In genomic region chr1:78511334-78511733, GRCh38 we compare ENCODE assay signal across 3 cellular contexts.
TF ChIP-seq lines count a peak whose summit lies in the region.

No MANE protein-coding gene starts in this region.

TF ChIP-seq in A549, 52 proteins besides CTCF, POLR2A, EP300 and RAD21 (continued from another document):
- peak; percentile 66 for TF ChIP-seq ZFP36 (IDR thresholded peaks at IDR 0.05; ENCODE audit: borderline replicate concordance, partially characterized antibody)

TF ChIP-seq in GM23338, 12 proteins besides CTCF, POLR2A, EP300 and RAD21 (continued from another document):
- TF ChIP-seq NANOG (IDR thresholded peaks at IDR 0.05; ENCODE audit: borderline replicate concordance): no peak
- no peak for TF ChIP-seq EZH2phosphoT487 (IDR thresholded peaks at IDR 0.05; ENCODE audit: unreplicated experiment)
- no peak for TF ChIP-seq REST (IDR thresholded peaks at IDR 0.05; ENCODE audit: unreplicated experiment)
- TF ChIP-seq CREB1 (CRISPR knock-in tag; IDR thresholded peaks at IDR 0.05; ENCODE audit: low read depth): no peak
- no peak for TF ChIP-seq ZNF462 (CRISPR knock-in tag; IDR thresholded peaks at IDR 0.05)
- no peak for TF ChIP-seq ZNF114 (CRISPR knock-in tag; IDR thresholded peaks at IDR 0.05)
- TF ChIP-seq ETS1 (IDR thresholded peaks at IDR 0.05): no peak
- no peak for TF ChIP-seq ZNF331 (CRISPR knock-in tag; IDR thresholded peaks at IDR 0.05; ENCODE audit: low read depth)

TF ChIP-seq in WTC11, 78 proteins besides CTCF, POLR2A, EP300 and RAD21:
- TF ChIP-seq ATF3 (CRISPR knock-in tag; conservative IDR thresholded peaks at IDR 0.05) (no peak), NR2C2 (CRISPR knock-in tag; IDR thresholded peaks at IDR 0.05) (no peak), PRRX2 (CRISPR knock-in tag; IDR thresholded peaks at IDR 0.05) (no peak), SMAD3 (CRISPR knock-in tag; IDR thresholded peaks at IDR 0.05; ENCODE audit: borderline replicate concordance) (no peak), RORB (CRISPR knock-in tag; IDR thresholded peaks at IDR 0.05) (no peak), ZNF121 (CRISPR knock-in tag; IDR thresholded peaks at IDR 0.05) (no peak), ZNF281 (CRISPR knock-in tag; IDR thresholded peaks at IDR 0.05) (no peak), MLX (CRISPR knock-in tag; IDR thresholded peaks at IDR 0.05) (no peak), ZNF416 (CRISPR knock-in tag; IDR thresholded peaks at IDR 0.05) (no peak)
TF ChIP-seq in WTC11: peak in this region for 0.
